ENCODE assay signal across 25 cellular contexts in the genomic region with DNA sequence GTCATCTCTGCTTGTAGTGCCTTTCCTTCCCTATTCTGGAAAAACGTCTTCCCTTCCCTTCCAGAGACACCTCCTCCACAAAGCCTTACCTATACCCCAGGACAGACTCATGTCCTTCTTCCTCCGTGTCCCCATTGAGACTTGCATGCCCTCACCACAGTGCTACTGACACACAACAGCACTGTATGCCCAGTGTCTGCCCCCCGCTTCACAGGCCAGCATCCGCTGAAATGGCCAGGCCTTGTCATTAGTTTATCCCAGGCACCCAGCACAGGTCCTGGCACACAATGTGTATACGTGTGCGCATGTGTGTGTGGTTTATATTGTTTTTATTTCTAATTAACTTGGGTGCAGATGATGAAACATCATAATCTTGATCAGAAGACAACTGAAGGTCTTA.
"Had no signal": no experiment of that assay in that cellular context is flagged by ENCODE, and none has a peak within 500 bp of the region (broad histone marks: within the 10 kb centered on the region; RNA-seq: fewer than 3 reads in every experiment).

No MANE protein-coding gene starts in this region.

- H3K36me3 ChIP-seq: gastroesophageal sphincter, heart right ventricle, left lung, lower lobe of right lung had no signal

- H3K4me3 Mint-ChIP-seq: dendritic cell treated with granulocyte-macrophage colony-stimulating factor and Interleukin-4, amounts not matched to agents 40 ng/mL and 50 ng/mL, for 4 days; effector memory CD8-positive, alpha-beta T cell; endodermal cell; mesothelial cell of epicardium had no signal

- H3K4me1 ChIP-seq: foreskin keratinocyte, gastroesophageal sphincter, heart right ventricle, left lung, lower lobe of right lung had no signal

- H3K9me3 ChIP-seq: gastroesophageal sphincter, heart right ventricle, left lung, lower lobe of right lung, mucosa of descending colon had no signal

- H3K4me1 Mint-ChIP-seq: endodermal cell, mesothelial cell of epicardium, naive B cell had no signal

- H3K4me3 ChIP-seq: gastroesophageal sphincter, heart right ventricle, left lung, lower lobe of right lung, mucosa of descending colon had no signal

- H3K27ac Mint-ChIP-seq: dendritic cell treated with granulocyte-macrophage colony-stimulating factor and Interleukin-4, amounts not matched to agents 40 ng/mL and 50 ng/mL, for 4 days; effector memory CD8-positive, alpha-beta T cell; endodermal cell; mesothelial cell of epicardium; naive B cell had no signal

- H3K36me3 Mint-ChIP-seq: mesothelial cell of epicardium, naive B cell had no signal

- H3K27ac ChIP-seq: epithelial cell of prostate, foreskin keratinocyte, gastroesophageal sphincter, heart right ventricle, left lung, lower lobe of right lung had no signal

- FAIRE-seq: colon, endometrium, frontal cortex, islet of Langerhans had no signal

- H3K27me3 ChIP-seq: foreskin keratinocyte had no signal

- H3K9me3 Mint-ChIP-seq: dendritic cell treated with granulocyte-macrophage colony-stimulating factor and Interleukin-4, amounts not matched to agents 40 ng/mL and 50 ng/mL, for 4 days; effector memory CD8-positive, alpha-beta T cell; endodermal cell; mesothelial cell of epicardium had no signal

- ATAC-seq: effector memory CD8-positive, alpha-beta T cell; esophagus mucosa; foreskin keratinocyte; gastroesophageal sphincter; heart right ventricle; left cardiac atrium; left lung; left ventricle myocardium superior; lower lobe of right lung; mucosa of descending colon had no signal

- DNase-seq: cortex of kidney; effector CD8-positive, alpha-beta T cell; effector memory CD8-positive, alpha-beta T cell; endodermal cell; erythroblast; foreskin keratinocyte; head of caudate nucleus; heart right ventricle; hippocampal formation; left cardiac atrium; left lung; left ventricle myocardium superior; lower lobe of right lung; mesenchymal stem cell; mucosa of descending colon; naive B cell had no signal
